ENCODE assay signal across 15 cellular contexts in the genomic region with DNA sequence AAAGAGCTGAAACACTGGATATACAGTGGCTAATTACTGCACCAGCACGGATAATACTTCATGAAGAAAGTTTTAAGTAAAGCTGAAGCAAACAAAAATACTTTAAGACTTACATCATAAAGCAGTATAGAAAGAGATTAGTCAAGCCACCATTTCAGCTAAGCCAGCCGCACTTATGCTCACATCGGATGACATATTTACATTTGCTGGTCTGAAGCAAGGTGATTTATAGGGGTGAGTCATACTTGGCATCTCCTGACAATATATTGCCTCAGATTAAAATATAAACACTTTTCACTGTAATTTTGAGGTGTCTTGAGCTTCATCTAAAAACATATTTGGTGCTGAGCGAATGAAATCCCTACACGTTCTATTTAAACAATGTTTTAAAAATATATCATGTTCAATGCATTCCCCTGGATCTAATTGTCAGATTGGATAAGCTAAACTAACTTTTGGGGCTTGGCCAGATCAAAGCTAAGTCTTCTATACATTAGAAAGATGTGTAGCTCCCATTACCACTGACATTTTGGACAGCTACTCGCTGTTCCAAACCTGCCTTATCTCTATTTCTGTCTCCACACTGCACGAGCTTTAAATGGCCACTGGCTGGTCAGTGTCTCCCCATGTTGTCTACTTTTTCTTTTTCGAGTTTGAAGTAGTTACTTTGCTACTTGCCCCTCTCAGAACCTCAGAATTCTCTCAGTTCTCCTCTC.
DNase-seq lines count a peak whose midpoint lies in the region; ATAC-seq, FAIRE-seq and TF ChIP-seq lines count a peak whose summit lies in the region.
"Had no signal": no experiment of that assay in that cellular context is flagged by ENCODE, and none has a peak within 500 bp of the region (broad histone marks: within the 10 kb centered on the region; RNA-seq: fewer than 3 reads in every experiment).

No MANE protein-coding gene starts in this region.

- H3F3A ChIP-seq in SK-N-SH (replicated peaks; ENCODE audit: insufficient read depth), result no peaks in the 10 kb centered on the region

- no peaks in the 10 kb centered on the region for H3K27me3 ChIP-seq in SK-N-SH (ENCODE audit: insufficient read depth)
- H3K27me3 ChIP-seq in small intestine (ENCODE audit: control insufficient read depth in 2 of 2, insufficient read depth in 2 of 2, low read length in 2 of 2), result no peaks in the 10 kb centered on the region

- TF ChIP-seq EP300 in SK-N-SH (IDR thresholded peaks at IDR 0.05; ENCODE audit: borderline replicate concordance in 1 of 2, low read depth in 1 of 2, low read length in 1 of 2), result no peak

- H3K4me1 ChIP-seq in SK-N-SH (ENCODE audit: control insufficient read depth in 1 of 2, insufficient read depth in 2 of 2, low read depth in 1 of 2, low read length in 1 of 2) (no peaks in the 10 kb centered on the region), small intestine (ENCODE audit: control insufficient read depth in 2 of 2, insufficient read depth in 1 of 2, low read depth in 1 of 2, low read length in 1 of 2) (no peaks in the 10 kb centered on the region)
- H3K4me1 ChIP-seq: Caco-2 had no signal

- CTCF ChIA-PET in SK-N-SH (lab: Yijun Ruan, JAX), result interaction anchor here (0.8 kb wide), 1 partner anchor 11 kb away, joined by 3 read pairs; no protein-coding TSS in a partner anchor

- no peak overlapping the region for H2AFZ ChIP-seq in SK-N-SH (ENCODE audit: low read depth)

- H3K9ac ChIP-seq in SK-N-SH, result no peak overlapping the region

- DNase-seq in SK-N-SH (no peak), NCI-H226 (peak; percentile 60), epithelial cell of esophagus (ENCODE audit: low read depth) (peak; percentile 87), small intestine (peak; percentile 2), frontal cortex (ENCODE audit: low spot score in 2 of 2) (no peak)
- DNase-seq: activated naive CD4-positive, alpha-beta T cell; Caco-2; KBM-7; NCI-H187 treated with DMSO at 0.1 percent for 48 hours; posterior cingulate gyrus; SW 1271 had no signal

- POLR2A ChIA-PET in SK-N-SH (lab: Yijun Ruan, JAX), result no interaction called here

- ATAC-seq in SK-N-SH treated with all-trans-retinoic acid at 6 μM for 48 hours (no peak), HG03025 (IDR thresholded peaks at IDR 0.05; ENCODE audit: low FRiP score, unreplicated experiment) (no peak), GM18873 (IDR thresholded peaks at IDR 0.05; ENCODE audit: low FRiP score, unreplicated experiment) (no peak)
- ATAC-seq: WTC11 had no signal

- 10% methylated on average over 8 of the region's 8 CpGs for WGBS in SK-N-SH (ENCODE audit: low lambda C conversion rate)
- WGBS in small intestine, 3 donors, result 53 to 67% (median 59%) methylated on average over 8 of the region's 8 CpGs

- H3K36me3 ChIP-seq in SK-N-SH (replicated peaks in 1 of 2; ENCODE audit: control insufficient read depth in 1 of 2, insufficient read depth in 2 of 2, low read length in 1 of 2) (no peaks in the 10 kb centered on the region), small intestine (ENCODE audit: control insufficient read depth in 2 of 2, insufficient read depth in 2 of 2, low read length in 2 of 2) (no peaks in the 10 kb centered on the region)

- no peak for TF ChIP-seq RAD21 in SK-N-SH (IDR thresholded peaks at IDR 0.05; ENCODE audit: low read length)

- TF ChIP-seq CTCF in SK-N-SH (IDR thresholded peaks at IDR 0.05) (no peak), epithelial cell of esophagus (IDR thresholded peaks at IDR 0.05; ENCODE audit: insufficient read depth, low read depth, low read length, missing control alignments) (no peak)

- H3K4me3 ChIP-seq in SK-N-SH (ENCODE audit: low read depth in 2 of 2, low read length in 1 of 2) (no peak overlapping the region), epithelial cell of esophagus (ENCODE audit: low read length) (no peak overlapping the region), small intestine (ENCODE audit: low read depth in 1 of 2, low read length in 2 of 2) (no peak overlapping the region)

- H3K4me2 ChIP-seq in SK-N-SH, result no peak overlapping the region

- H3K79me2 ChIP-seq in SK-N-SH (ENCODE audit: insufficient read depth), result no peaks in the 10 kb centered on the region

- no peaks in the 10 kb centered on the region for H3K9me3 ChIP-seq in SK-N-SH
- no peaks in the 10 kb centered on the region for H3K9me3 ChIP-seq in small intestine (ENCODE audit: control insufficient read depth, low read depth)
- H3K9me3 ChIP-seq: Caco-2 had no signal

- FAIRE-seq in small intestine (lab: Jason Lieb, UNC) (no peak), frontal cortex (lab: Jason Lieb, UNC) (no peak)

- no peaks in the 10 kb centered on the region for H4K20me1 ChIP-seq in SK-N-SH (ENCODE audit: insufficient read depth)

- no peak overlapping the region for H3K27ac ChIP-seq in SK-N-SH (ENCODE audit: low read depth in 2 of 2, low read length in 1 of 2)
- no peak overlapping the region for H3K27ac ChIP-seq in small intestine (ENCODE audit: low read depth in 1 of 2, low read length in 1 of 2)

- no peaks in the 10 kb centered on the region for H3K9me2 ChIP-seq in SK-N-SH

TF ChIP-seq in SK-N-SH treated with all-trans-retinoic acid at 6 μM for 48 hours, 23 proteins besides CTCF, POLR2A, EP300 and RAD21 (continues in another document):
- TF ChIP-seq ISL1 (CRISPR knock-in tag; IDR thresholded peaks at IDR 0.05), result peak; percentile 73
- TF ChIP-seq ZNF8 (CRISPR knock-in tag; IDR thresholded peaks at IDR 0.05), result no peak
- no peak for TF ChIP-seq CREB5 (CRISPR knock-in tag; IDR thresholded peaks at IDR 0.05; ENCODE audit: low read depth)

TF ChIP-seq in SK-N-SH, 30 proteins besides CTCF, POLR2A, EP300 and RAD21:
- no peak for TF ChIP-seq NFIC (IDR thresholded peaks at IDR 0.05; ENCODE audit: borderline replicate concordance)
- no peak for TF ChIP-seq NRF1 (IDR thresholded peaks at IDR 0.05; ENCODE audit: low read depth, low read length)
- TF ChIP-seq MXI1 (IDR thresholded peaks at IDR 0.05; ENCODE audit: low read depth, low read length), result no peak
- TF ChIP-seq RFX5 (IDR thresholded peaks at IDR 0.05; ENCODE audit: low read length), result no peak
- TF ChIP-seq, protein P1, sequence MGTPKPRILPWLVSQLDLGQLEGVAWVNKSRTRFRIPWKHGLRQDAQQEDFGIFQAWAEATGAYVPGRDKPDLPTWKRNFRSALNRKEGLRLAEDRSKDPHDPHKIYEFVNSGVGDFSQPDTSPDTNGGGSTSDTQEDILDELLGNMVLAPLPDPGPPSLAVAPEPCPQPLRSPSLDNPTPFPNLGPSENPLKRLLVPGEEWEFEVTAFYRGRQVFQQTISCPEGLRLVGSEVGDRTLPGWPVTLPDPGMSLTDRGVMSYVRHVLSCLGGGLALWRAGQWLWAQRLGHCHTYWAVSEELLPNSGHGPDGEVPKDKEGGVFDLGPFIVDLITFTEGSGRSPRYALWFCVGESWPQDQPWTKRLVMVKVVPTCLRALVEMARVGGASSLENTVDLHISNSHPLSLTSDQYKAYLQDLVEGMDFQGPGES (IDR thresholded peaks at IDR 0.05; ENCODE audit: low read depth, low read length), result no peak
- no peak for TF ChIP-seq TAF1 (IDR thresholded peaks at IDR 0.05; ENCODE audit: borderline replicate concordance, low read depth, low read length)
- TF ChIP-seq FOSL2 (IDR thresholded peaks at IDR 0.05; ENCODE audit: borderline replicate concordance, low read depth), result no peak
- no peak for TF ChIP-seq RXRA (IDR thresholded peaks at IDR 0.05; ENCODE audit: borderline replicate concordance, low read depth)
- no peak for TF ChIP-seq FOXM1 (IDR thresholded peaks at IDR 0.05; ENCODE audit: low read depth)
- no peak for TF ChIP-seq EZH2phosphoT487 (IDR thresholded peaks at IDR 0.05; ENCODE audit: borderline replicate concordance, low read depth)
- no peak for TF ChIP-seq JUND (IDR thresholded peaks at IDR 0.05)
- TF ChIP-seq SIN3A (IDR thresholded peaks at IDR 0.05; ENCODE audit: borderline replicate concordance, low read depth, low read length), result no peak
- TF ChIP-seq USF2 (IDR thresholded peaks at IDR 0.05; ENCODE audit: borderline replicate concordance, low read depth, low read length), result no peak
- no peak for TF ChIP-seq TEAD4 (IDR thresholded peaks at IDR 0.05; ENCODE audit: borderline replicate concordance, insufficient read depth)

Comparison
In these comparisons a context has a peak if more than half of its experiments do, and no peak if none do; other contexts are left out.
1. DNase-seq: peak in NCI-H226 (single experiment), epithelial cell of esophagus (single experiment) and small intestine (single experiment); none in SK-N-SH (single experiment) and frontal cortex (0 of 2).